In genomic region chr1:36386262-36387140, GRCh38 we compare ENCODE assay signal across 8 cellular contexts. TPM values are rescaled to one million over a fixed set of nuclear protein-coding genes. Genes with fewer than 3 reads are reported as not detected.
DNase-seq lines count a peak whose midpoint lies in the region; ATAC-seq, FAIRE-seq and TF ChIP-seq lines count a peak whose summit lies in the region.

No MANE protein-coding gene starts in this region.

- no peaks in the 10 kb centered on the region for H3K9me3 Mint-ChIP-seq in WTC11

- CTCF ChIA-PET in WTC11 (lab: Charles Lee): interaction anchor here (1.0 to 2.0 kb wide), 8 partner anchors 11 to 289 kb away, joined by 3 to 23 read pairs (median 4); partner anchors contain the start of genes LSM10 and THRAP3

- POLR2A ChIA-PET in WTC11 (lab: Charles Lee): interaction anchor here (0.5 to 5.9 kb wide), 13 partner anchors 12 to 86 kb away, joined by 3 to 172 read pairs (median 8); partner anchors contain the start of genes EVA1B, LSM10, MRPS15 and OSCP1

- H3K36me3 Mint-ChIP-seq in WTC11: no peaks in the 10 kb centered on the region; the same call in 1 of the 2 replicates

- H3K27ac Mint-ChIP-seq in WTC11: peak overlapping the region; percentile 99

- peaks cover 27% of the 10 kb centered on the region for H3K4me1 Mint-ChIP-seq in WTC11

- H3K27me3 Mint-ChIP-seq in WTC11 (ENCODE audit: low read depth): no peaks in the 10 kb centered on the region

- H3K4me3 Mint-ChIP-seq in WTC11: peak overlapping the region; percentile 85

- TF ChIP-seq CTCF in WTC11 (IDR thresholded peaks at IDR 0.05) (no peak), cardiac fibroblast (IDR thresholded peaks at IDR 0.05; ENCODE audit: low read depth, low read length) (no peak)

- ATAC-seq in HG03066 (IDR thresholded peaks at IDR 0.05; ENCODE audit: low read depth, unreplicated experiment) (peak; percentile 42), WTC11 (peak; percentile 52)

- DNase-seq in NCI-H524 (lab: John Stamatoyannopoulos, UW): peak; percentile 25 to 79
- DNase-seq in NCI-H524 treated with DMSO at 0.1 percent for 48 hours (lab: John Stamatoyannopoulos, UW): no peak
- DNase-seq in NCI-H2171 treated with DMSO at 0.1 percent for 48 hours (lab: John Stamatoyannopoulos, UW): peak; percentile 85
- DNase-seq in WTC11 (ENCODE audit: low spot score): peak; percentile 83
- DNase-seq in cardiac fibroblast (ENCODE audit: low read depth in 2 of 2): peak; percentile 100
- DNase-seq in stimulated activated CD4-positive, alpha-beta T cell treated with anti-CD3 and anti-CD28 coated beads, Interleukin-12 subunit alpha, Interleukin-12 subunit beta, amount 100 ng/mL, for 4 hours: peak; percentile 80

- peak; percentile 65 for FAIRE-seq in islet of Langerhans (lab: Jason Lieb, UNC)

- H3K4me3 ChIP-seq in cardiac fibroblast (replicated peaks in 1 of 2; ENCODE audit: low read depth in 2 of 2, low read length in 2 of 2): peak overlapping the region; percentile 43 to 56

TF ChIP-seq in WTC11, 78 proteins besides CTCF, POLR2A, EP300 and RAD21:
- TF ChIP-seq ATF3 (CRISPR knock-in tag; conservative IDR thresholded peaks at IDR 0.05) (peak; percentile 62; the same call in 1 of the 2 replicates), JUN (CRISPR knock-in tag; IDR thresholded peaks at IDR 0.05) (no peak; the same call in 1 of the 2 replicates), PRRX2 (CRISPR knock-in tag; IDR thresholded peaks at IDR 0.05) (peak; percentile 62), ZBTB43 (CRISPR knock-in tag; IDR thresholded peaks at IDR 0.05) (no peak), ZNF232 (CRISPR knock-in tag; IDR thresholded peaks at IDR 0.05) (no peak), FOXK1 (CRISPR knock-in tag; IDR thresholded peaks at IDR 0.05) (0 out of 2 replicates have a peak, but pooled peaks have one; percentile 34), SMAD3 (CRISPR knock-in tag; IDR thresholded peaks at IDR 0.05; ENCODE audit: borderline replicate concordance) (peak; percentile 82; the same call in 1 of the 2 replicates), GABPB1 (CRISPR knock-in tag; IDR thresholded peaks at IDR 0.05) (peak; percentile 100), NFE2L1 (CRISPR knock-in tag; IDR thresholded peaks at IDR 0.05) (peak; percentile 91), EMX1 (CRISPR knock-in tag; IDR thresholded peaks at IDR 0.05) (0 out of 2 replicates have a peak, but pooled peaks have one; percentile 31)
- TF ChIP-seq, protein P1, sequence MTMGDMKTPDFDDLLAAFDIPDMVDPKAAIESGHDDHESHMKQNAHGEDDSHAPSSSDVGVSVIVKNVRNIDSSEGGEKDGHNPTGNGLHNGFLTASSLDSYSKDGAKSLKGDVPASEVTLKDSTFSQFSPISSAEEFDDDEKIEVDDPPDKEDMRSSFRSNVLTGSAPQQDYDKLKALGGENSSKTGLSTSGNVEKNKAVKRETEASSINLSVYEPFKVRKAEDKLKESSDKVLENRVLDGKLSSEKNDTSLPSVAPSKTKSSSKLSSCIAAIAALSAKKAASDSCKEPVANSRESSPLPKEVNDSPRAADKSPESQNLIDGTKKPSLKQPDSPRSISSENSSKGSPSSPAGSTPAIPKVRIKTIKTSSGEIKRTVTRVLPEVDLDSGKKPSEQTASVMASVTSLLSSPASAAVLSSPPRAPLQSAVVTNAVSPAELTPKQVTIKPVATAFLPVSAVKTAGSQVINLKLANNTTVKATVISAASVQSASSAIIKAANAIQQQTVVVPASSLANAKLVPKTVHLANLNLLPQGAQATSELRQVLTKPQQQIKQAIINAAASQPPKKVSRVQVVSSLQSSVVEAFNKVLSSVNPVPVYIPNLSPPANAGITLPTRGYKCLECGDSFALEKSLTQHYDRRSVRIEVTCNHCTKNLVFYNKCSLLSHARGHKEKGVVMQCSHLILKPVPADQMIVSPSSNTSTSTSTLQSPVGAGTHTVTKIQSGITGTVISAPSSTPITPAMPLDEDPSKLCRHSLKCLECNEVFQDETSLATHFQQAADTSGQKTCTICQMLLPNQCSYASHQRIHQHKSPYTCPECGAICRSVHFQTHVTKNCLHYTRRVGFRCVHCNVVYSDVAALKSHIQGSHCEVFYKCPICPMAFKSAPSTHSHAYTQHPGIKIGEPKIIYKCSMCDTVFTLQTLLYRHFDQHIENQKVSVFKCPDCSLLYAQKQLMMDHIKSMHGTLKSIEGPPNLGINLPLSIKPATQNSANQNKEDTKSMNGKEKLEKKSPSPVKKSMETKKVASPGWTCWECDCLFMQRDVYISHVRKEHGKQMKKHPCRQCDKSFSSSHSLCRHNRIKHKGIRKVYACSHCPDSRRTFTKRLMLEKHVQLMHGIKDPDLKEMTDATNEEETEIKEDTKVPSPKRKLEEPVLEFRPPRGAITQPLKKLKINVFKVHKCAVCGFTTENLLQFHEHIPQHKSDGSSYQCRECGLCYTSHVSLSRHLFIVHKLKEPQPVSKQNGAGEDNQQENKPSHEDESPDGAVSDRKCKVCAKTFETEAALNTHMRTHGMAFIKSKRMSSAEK (CRISPR knock-in tag; IDR thresholded peaks at IDR 0.05; ENCODE audit: borderline replicate concordance): 0 out of 2 replicates have a peak, but pooled peaks have one; percentile 47
- TF ChIP-seq, protein P2, sequence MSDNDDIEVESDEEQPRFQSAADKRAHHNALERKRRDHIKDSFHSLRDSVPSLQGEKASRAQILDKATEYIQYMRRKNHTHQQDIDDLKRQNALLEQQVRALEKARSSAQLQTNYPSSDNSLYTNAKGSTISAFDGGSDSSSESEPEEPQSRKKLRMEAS (CRISPR knock-in tag; IDR thresholded peaks at IDR 0.05): peak; percentile 88
- TF ChIP-seq, protein P3, sequence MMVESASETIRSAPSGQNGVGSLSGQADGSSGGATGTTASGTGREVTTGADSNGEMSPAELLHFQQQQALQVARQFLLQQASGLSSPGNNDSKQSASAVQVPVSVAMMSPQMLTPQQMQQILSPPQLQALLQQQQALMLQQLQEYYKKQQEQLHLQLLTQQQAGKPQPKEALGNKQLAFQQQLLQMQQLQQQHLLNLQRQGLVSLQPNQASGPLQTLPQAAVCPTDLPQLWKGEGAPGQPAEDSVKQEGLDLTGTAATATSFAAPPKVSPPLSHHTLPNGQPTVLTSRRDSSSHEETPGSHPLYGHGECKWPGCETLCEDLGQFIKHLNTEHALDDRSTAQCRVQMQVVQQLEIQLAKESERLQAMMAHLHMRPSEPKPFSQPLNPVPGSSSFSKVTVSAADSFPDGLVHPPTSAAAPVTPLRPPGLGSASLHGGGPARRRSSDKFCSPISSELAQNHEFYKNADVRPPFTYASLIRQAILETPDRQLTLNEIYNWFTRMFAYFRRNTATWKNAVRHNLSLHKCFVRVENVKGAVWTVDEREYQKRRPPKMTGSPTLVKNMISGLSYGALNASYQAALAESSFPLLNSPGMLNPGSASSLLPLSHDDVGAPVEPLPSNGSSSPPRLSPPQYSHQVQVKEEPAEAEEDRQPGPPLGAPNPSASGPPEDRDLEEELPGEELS (CRISPR knock-in tag; IDR thresholded peaks at IDR 0.05): no peak

RNA-seq across cellular contexts. Expression of gene STK40, which starts 0.8 kb away (rescaled TPM):
- total RNA-seq in WTC11 (2021): 17.8 to 24.7 TPM (median 20.4 TPM) in 3 replicates

RNA-seq across cellular contexts. Expression of gene LSM10, which starts 11.2 kb away (rescaled TPM):
- total RNA-seq in WTC11 (2021): 49.1 to 56.3 TPM (median 49.3 TPM) in 3 replicates
